ENCODE assay signal across 8 cellular contexts in genomic region chr9:122912964-122913673, GRCh38. TPM values are rescaled to one million over a fixed set of nuclear protein-coding genes. Genes with fewer than 3 reads are reported as not detected.
DNase-seq lines count a peak whose midpoint lies in the region; ATAC-seq, FAIRE-seq and TF ChIP-seq lines count a peak whose summit lies in the region.

ZBTB6 (minus strand) TSS chr9:122913323; CDS start chr9:122912072, 1,251 bp downstream.

- H3K4me1 Mint-ChIP-seq in progenitor cell of endocrine pancreas (ENCODE audit: low read depth), result peaks cover 13% of the 10 kb centered on the region

- peak within 1 kb of the TSS; percentile 89 for H3K4me3 ChIP-seq in left ventricle myocardium inferior
- peak within 1 kb of the TSS; percentile 60 to 71 for H3K4me3 ChIP-seq in vagina

- peaks cover 28% of the 10 kb centered on the region for H3K4me1 ChIP-seq in left ventricle myocardium inferior
- H3K4me1 ChIP-seq in vagina, result peaks cover 17% of the 10 kb centered on the region

- H3K36me3 Mint-ChIP-seq in progenitor cell of endocrine pancreas (ENCODE audit: insufficient read depth), result peaks cover 5% of the 10 kb centered on the region

- no peaks in the 10 kb centered on the region for H3K9me3 Mint-ChIP-seq in progenitor cell of endocrine pancreas (ENCODE audit: low read depth)

- peak; percentile 61 for DNase-seq in GM12891 (ENCODE audit: insufficient read length, low spot score)
- DNase-seq in NCI-H128 (lab: John Stamatoyannopoulos, UW; ENCODE audit: unreplicated experiment), result peak; percentile 29
- peak; percentile 63 to 94 for DNase-seq in SW 1271 (lab: John Stamatoyannopoulos, UW)
- DNase-seq in amniotic epithelial cell (ENCODE audit: low read depth), result peak; percentile 89
- peak; percentile 64 for DNase-seq in left ventricle myocardium inferior
- peak; percentile 22 for DNase-seq in progenitor cell of endocrine pancreas (ENCODE audit: low spot score, unreplicated experiment)
- DNase-seq in vagina (ENCODE audit: extremely low spot score in 2 of 2), result no peak

- peak within 1 kb of the TSS; percentile 99 for H3K4me3 Mint-ChIP-seq in progenitor cell of endocrine pancreas (ENCODE audit: low read depth)

- H3K27me3 ChIP-seq in left ventricle myocardium inferior (ENCODE audit: low read depth) (no peaks in the 10 kb centered on the region), vagina (no peaks in the 10 kb centered on the region)

- peaks cover 23% of the 10 kb centered on the region for H3K36me3 ChIP-seq in left ventricle myocardium inferior
- H3K36me3 ChIP-seq in vagina, result peaks cover 0 to 25% of the 10 kb centered on the region in 2 donors

- FAIRE-seq in GM12891 (lab: Jason Lieb, UNC), result peak; percentile 94

- TF ChIP-seq POLR2A in GM12891 (IDR thresholded peaks at IDR 0.05; ENCODE audit: low read depth, low read length) (peak; percentile 96), vagina (IDR thresholded peaks at IDR 0.05) (no peak)

- no peaks in the 10 kb centered on the region for H3K27me3 Mint-ChIP-seq in progenitor cell of endocrine pancreas

- intact Hi-C loops in left ventricle myocardium inferior (cut with micrococcal nuclease) (no loop called here), vagina (cut with DNase I) (no loop called here)

- TF ChIP-seq CTCF in left ventricle myocardium inferior (IDR thresholded peaks at IDR 0.05; ENCODE audit: borderline replicate concordance) (no peak), progenitor cell of endocrine pancreas (IDR thresholded peaks at IDR 0.05; ENCODE audit: unreplicated experiment) (no peak), vagina (IDR thresholded peaks at IDR 0.05) (no peak)

- H3K27ac ChIP-seq in left ventricle myocardium inferior (replicated peaks) (peak within 1 kb of the TSS; percentile 88), vagina (peak within 1 kb of the TSS; percentile 61)

- H3K9me3 ChIP-seq in left ventricle myocardium inferior (replicated peaks), result no peaks in the 10 kb centered on the region
- H3K9me3 ChIP-seq in vagina, result no peaks in the 10 kb centered on the region

- H3K27ac Mint-ChIP-seq in progenitor cell of endocrine pancreas, result peak within 1 kb of the TSS; percentile 98

- peak; percentile 98 for ATAC-seq in HG02759 (IDR thresholded peaks at IDR 0.05; ENCODE audit: unreplicated experiment)

TF ChIP-seq in GM12891, 5 proteins besides CTCF, POLR2A, EP300 and RAD21:
- peak; percentile 80 for TF ChIP-seq TAF1 (IDR thresholded peaks at IDR 0.05; ENCODE audit: low read depth, low read length)
- TF ChIP-seq SPI1 (IDR thresholded peaks at IDR 0.05; ENCODE audit: low read depth, low read length), result peak; percentile 68
- TF ChIP-seq POLR2AphosphoS5 (IDR thresholded peaks at IDR 0.05; ENCODE audit: low read depth, low read length), result peak; percentile 96
- peak; percentile 71 for TF ChIP-seq POU2F2 (IDR thresholded peaks at IDR 0.05; ENCODE audit: low read depth, low read length)
- no peak for TF ChIP-seq PAX5 (IDR thresholded peaks at IDR 0.05; ENCODE audit: insufficient read depth, low read length, severe bottlenecking)
TF ChIP-seq in GM12891: peak in this region for 4.

RNA-seq across cellular contexts. Expression of gene ZBTB6, which starts in this region (rescaled TPM):
- 2.3 TPM for polyA plus RNA-seq in GM12891 (2012; ENCODE audit: low read depth, missing spikeins)
- total RNA-seq in left ventricle myocardium inferior (6.0 TPM), progenitor cell of endocrine pancreas (8.3 and 9.0 TPM in 2 replicates), vagina (5.9 TPM)

Comparison
In these comparisons a context has a peak if more than half of its experiments do, and no peak if none do; other contexts are left out.
1. DNase-seq: peak in GM12891 (single experiment), NCI-H128 (single experiment), SW 1271 (2 of 2), amniotic epithelial cell (single experiment), left ventricle myocardium inferior (single experiment) and progenitor cell of endocrine pancreas (single experiment); none in vagina (0 of 2).